8 cellular contexts compared by ENCODE assay signal in genomic region chr10:102246261-102246660, GRCh38. TPM values are rescaled to one million over a fixed set of nuclear protein-coding genes. Genes with fewer than 3 reads are reported as not detected.
DNase-seq lines count a peak whose midpoint lies in the region; ATAC-seq, FAIRE-seq and TF ChIP-seq lines count a peak whose summit lies in the region.

No MANE protein-coding gene starts in this region.

- peaks cover 58% of the 10 kb centered on the region for H3K79me2 ChIP-seq in keratinocyte (ENCODE audit: control insufficient read depth, insufficient read depth, low read length)

- TF ChIP-seq CTCF in keratinocyte (optimal IDR thresholded peaks at IDR 0.05 in 1 of 3, IDR thresholded peaks at IDR 0.05 in 1 of 3, conservative IDR thresholded peaks at IDR 0.05 in 1 of 3; ENCODE audit: extremely low read depth in 1 of 3, insufficient read depth in 2 of 3, low read length in 3 of 3) (no peak), testis (IDR thresholded peaks at IDR 0.05) (no peak)

- no peaks in the 10 kb centered on the region for H3K9me3 ChIP-seq in keratinocyte (ENCODE audit: control insufficient read depth, low read depth, low read length)
- no peaks in the 10 kb centered on the region for H3K9me3 ChIP-seq in testis

- H3K9me3 Mint-ChIP-seq in activated CD4-positive, alpha-beta T cell treated with anti-CD3 and anti-CD28 coated beads for 36 hours (ENCODE audit: low read depth) = no peaks in the 10 kb centered on the region
- no peaks in the 10 kb centered on the region for H3K9me3 Mint-ChIP-seq in activated naive CD4-positive, alpha-beta T cell treated with anti-CD3 and anti-CD28 coated beads, Interleukin-2, amount 50 U/mL, for 72 hours

- H3K4me1 ChIP-seq in keratinocyte (ENCODE audit: control insufficient read depth, extremely low read depth, insufficient read depth, low read length) (peaks cover 38% of the 10 kb centered on the region), testis (peaks cover 35% of the 10 kb centered on the region)

- H3K27me3 Mint-ChIP-seq in activated CD4-positive, alpha-beta T cell treated with anti-CD3 and anti-CD28 coated beads for 36 hours = peaks cover 13% of the 10 kb centered on the region

- H3K4me1 Mint-ChIP-seq in activated CD4-positive, alpha-beta T cell treated with anti-CD3 and anti-CD28 coated beads for 36 hours = peaks cover 39% of the 10 kb centered on the region

- peaks cover 5% of the 10 kb centered on the region for H3K9me1 ChIP-seq in keratinocyte (ENCODE audit: control insufficient read depth, extremely low read depth, insufficient read depth, low read length)

- peak overlapping the region; percentile 98 for H3K4me3 Mint-ChIP-seq in activated CD4-positive, alpha-beta T cell treated with anti-CD3 and anti-CD28 coated beads for 36 hours

- H3K27ac ChIP-seq in keratinocyte (ENCODE audit: control insufficient read depth, insufficient read depth, low read length) (peak overlapping the region; percentile 75), testis (peak overlapping the region; percentile 86 to 96)

- FAIRE-seq in keratinocyte (lab: Jason Lieb, UNC) = peak; percentile 32
- no peak for FAIRE-seq in GM19239 (lab: Jason Lieb, UNC)

- intact Hi-C loops in activated CD4-positive, alpha-beta T cell treated with anti-CD3 and anti-CD28 coated beads for 36 hours (cut with DNase I, micrococcal nuclease) = loop anchor here in 1 of 2 experiments (10.0 kb wide), 1 partner anchor 1119 kb away; the partner anchor contains the start of gene TAF5
- intact Hi-C loops in testis (cut with DNase I; ENCODE audit: low total_unique reads) = no loop called here

- no peak for TF ChIP-seq POLR2A in testis (IDR thresholded peaks at IDR 0.05)

- H3K9ac ChIP-seq in keratinocyte (ENCODE audit: control insufficient read depth, extremely low read depth, insufficient read depth, low read length) = peak overlapping the region; percentile 92

- H4K20me1 ChIP-seq in keratinocyte (ENCODE audit: control insufficient read depth, extremely low read depth, insufficient read depth, low read length) = peaks cover 15% of the 10 kb centered on the region

- dilution Hi-C loops in keratinocyte (cut with MboI; ENCODE audit: extremely low pct_ligation_motif_present, low sequenced_read_pairs) = no loop called here

- peak overlapping the region; percentile 65 to 99 (median 97) for H3K4me3 ChIP-seq in keratinocyte (ENCODE audit: control insufficient read depth in 2 of 3, extremely low read depth in 1 of 3, insufficient read depth in 2 of 3, low read depth in 1 of 3, low read length in 3 of 3)
- peak overlapping the region; percentile 71 to 95 for H3K4me3 ChIP-seq in testis

- peak overlapping the region; percentile 81 for H3K27ac Mint-ChIP-seq in activated CD4-positive, alpha-beta T cell treated with anti-CD3 and anti-CD28 coated beads for 36 hours
- H3K27ac Mint-ChIP-seq in activated naive CD4-positive, alpha-beta T cell treated with anti-CD3 and anti-CD28 coated beads, Interleukin-2, amount 50 U/mL, for 72 hours = peak overlapping the region; percentile 97

- peaks cover 21% of the 10 kb centered on the region for H3K36me3 Mint-ChIP-seq in activated CD4-positive, alpha-beta T cell treated with anti-CD3 and anti-CD28 coated beads for 36 hours (ENCODE audit: low read depth)
- H3K36me3 Mint-ChIP-seq in activated naive CD4-positive, alpha-beta T cell treated with anti-CD3 and anti-CD28 coated beads, Interleukin-2, amount 50 U/mL, for 72 hours = peaks cover 22 to 26% of the 10 kb centered on the region in 2 donors

- WGBS in testis, 2 donors = 7 to 12% methylated on average over 3 of the region's 3 CpGs

- H3K36me3 ChIP-seq in keratinocyte (ENCODE audit: control insufficient read depth in 2 of 2, extremely low read depth in 1 of 2, insufficient read depth in 2 of 2, low read length in 2 of 2) (peaks cover 0 to 2% of the 10 kb centered on the region in 2 experiments), testis (ENCODE audit: low read depth, missing control alignments) (no peaks in the 10 kb centered on the region)

- CTCF ChIA-PET in activated CD4-positive, alpha-beta T cell treated with anti-CD3 and anti-CD28 coated beads for 36 hours (lab: Charles Lee) = interaction anchor here (0.5 to 6.3 kb wide), 6 partner anchors 15 to 961 kb away, joined by 3 to 64 read pairs (median 5); no protein-coding TSS in a partner anchor

- peak overlapping the region; percentile 95 for H3K4me2 ChIP-seq in keratinocyte (ENCODE audit: control insufficient read depth, extremely low read depth, insufficient read depth, low read depth, low read length)

- POLR2A ChIA-PET in activated CD4-positive, alpha-beta T cell treated with anti-CD3 and anti-CD28 coated beads for 36 hours (lab: Charles Lee) = interaction anchor here (0.6 to 2.3 kb wide), 3 partner anchors 15 to 54 kb away, joined by 3 to 9 read pairs (median 3); no protein-coding TSS in a partner anchor

- no peak for ATAC-seq in activated CD4-positive, alpha-beta T cell treated with anti-CD3 and anti-CD28 coated beads for 36 hours
- no peak for ATAC-seq in activated naive CD4-positive, alpha-beta T cell treated with anti-CD3 and anti-CD28 coated beads, Interleukin-2, amount 50 U/mL, for 72 hours
- no peak for ATAC-seq in GM18868 (IDR thresholded peaks at IDR 0.05; ENCODE audit: unreplicated experiment)

- no peak for DNase-seq in activated CD4-positive, alpha-beta T cell treated with anti-CD3 and anti-CD28 coated beads for 36 hours
- no peak for DNase-seq in activated CD4-positive, alpha-beta T cell treated with anti-CD3 and anti-CD28 coated beads for 48 hours
- DNase-seq in activated naive CD4-positive, alpha-beta T cell treated with anti-CD3 and anti-CD28 coated beads, Interleukin-2, amount 50 U/mL, for 72 hours (ENCODE audit: low spot score in 2 of 2) = no peak
- DNase-seq in keratinocyte (ENCODE audit: low read depth, low spot score) = no peak
- no peak for DNase-seq in testis
- no peak for DNase-seq in mesenteric fat pad (ENCODE audit: low spot score)
- DNase-seq in GM19239 (ENCODE audit: insufficient read length, low spot score) = no peak

- no peak overlapping the region for H2AFZ ChIP-seq in keratinocyte (ENCODE audit: control insufficient read depth, low read length)

- H3K27me3 ChIP-seq in keratinocyte (ENCODE audit: control insufficient read depth, extremely low read depth, insufficient read depth, low read length) = peaks cover under 1% of the 10 kb centered on the region
- no peaks in the 10 kb centered on the region for H3K27me3 ChIP-seq in testis

RNA-seq across cellular contexts. Expression of gene GBF1, which starts 0.9 kb away (rescaled TPM):
- total RNA-seq in activated CD4-positive, alpha-beta T cell treated with anti-CD3 and anti-CD28 coated beads for 36 hours = 10 to 100 TPM; 33.1 to 37.5 TPM
- total RNA-seq in activated naive CD4-positive, alpha-beta T cell treated with anti-CD3 and anti-CD28 coated beads, Interleukin-2, amount 50 U/mL, for 72 hours = 10 to 100 TPM; 32.1 to 44.2 TPM
- polyA plus RNA-seq in keratinocyte (14.7 to 27.0 TPM (median 17.4 TPM) in 3 replicates), testis (ENCODE audit: insufficient read depth, low read depth, low replicate concordance) (76.4 TPM)
- polyA plus RNA-seq in keratinocyte (2011; ENCODE audit: low read depth) = 9.5 TPM
- 17.5 and 18.3 TPM in 2 replicates for polyA plus RNA-seq in keratinocyte (2011; cell fraction: cytosol; rRNA removed)
- 51.6 and 59.4 TPM in 2 replicates for polyA plus RNA-seq in keratinocyte (2011; cell fraction: nucleus; rRNA removed)
- 18.5 and 35.6 TPM in 2 replicates for polyA plus RNA-seq in keratinocyte (2012; ENCODE audit: low replicate concordance)
- polyA minus RNA-seq in keratinocyte = 46.2 to 106 TPM (median 67.6 TPM) in 3 replicates
- polyA minus RNA-seq in keratinocyte (2011; cell fraction: cytosol; rRNA and poly(A)+ RNA removed) = 27.8 TPM
- polyA minus RNA-seq in keratinocyte (2011; cell fraction: nucleus; rRNA and poly(A)+ RNA removed) = 62.0 and 97.2 TPM in 2 replicates
- total RNA-seq in testis (10 to 100 TPM; 58.2 to 72.1 TPM), mesenteric fat pad (34.9 TPM)

RNA-seq across cellular contexts. Expression of gene PITX3, which starts 4.9 kb away (rescaled TPM):
- under 1 TPM; 0.66 to 0.81 TPM for total RNA-seq in activated CD4-positive, alpha-beta T cell treated with anti-CD3 and anti-CD28 coated beads for 36 hours
- not detected for total RNA-seq in activated naive CD4-positive, alpha-beta T cell treated with anti-CD3 and anti-CD28 coated beads, Interleukin-2, amount 50 U/mL, for 72 hours
- polyA plus RNA-seq in keratinocyte (not detected in 3 replicates), testis (ENCODE audit: insufficient read depth, low read depth, low replicate concordance) (0.69 TPM)
- not detected for polyA plus RNA-seq in keratinocyte (2011; ENCODE audit: low read depth)
- not detected in 2 replicates for polyA plus RNA-seq in keratinocyte (2011; cell fraction: cytosol; rRNA removed)
- not detected in 2 replicates for polyA plus RNA-seq in keratinocyte (2011; cell fraction: nucleus; rRNA removed)
- polyA plus RNA-seq in keratinocyte (2012; ENCODE audit: low replicate concordance) = not detected in 2 replicates
- polyA minus RNA-seq in keratinocyte = not detected in 3 replicates
- not detected for polyA minus RNA-seq in keratinocyte (2011; cell fraction: cytosol; rRNA and poly(A)+ RNA removed)
- polyA minus RNA-seq in keratinocyte (2011; cell fraction: nucleus; rRNA and poly(A)+ RNA removed) = not detected in 2 replicates
- total RNA-seq in testis (under 1 TPM; 0.55 to 0.74 TPM), mesenteric fat pad (not detected)

RNA-seq across cellular contexts. Expression of gene ELOVL3, which starts 20.2 kb away (rescaled TPM):
- total RNA-seq in activated CD4-positive, alpha-beta T cell treated with anti-CD3 and anti-CD28 coated beads for 36 hours = under 1 TPM in 1 of 2 experiments, not detected in 1; 0.14 TPM
- total RNA-seq in activated naive CD4-positive, alpha-beta T cell treated with anti-CD3 and anti-CD28 coated beads, Interleukin-2, amount 50 U/mL, for 72 hours = under 1 TPM in 1 of 2 donors, not detected in 1; 0.50 TPM
- polyA plus RNA-seq in keratinocyte = 0.10 to 0.42 TPM (median 0.26 TPM) in 3 replicates
- polyA plus RNA-seq in keratinocyte (2011; ENCODE audit: low read depth) = 0.77 TPM
- polyA plus RNA-seq in keratinocyte (2011; cell fraction: cytosol; rRNA removed) = 0.06 and 0.25 TPM in 2 replicates
- 0.16 TPM in 1 of 2 replicates, not detected in the other for polyA plus RNA-seq in keratinocyte (2011; cell fraction: nucleus; rRNA removed)
- 0.08 and 1.5 TPM in 2 replicates for polyA plus RNA-seq in keratinocyte (2012; ENCODE audit: low replicate concordance)
- 0.46 TPM in 1 of 3 replicates, not detected in the others for polyA minus RNA-seq in keratinocyte
- not detected for polyA minus RNA-seq in keratinocyte (2011; cell fraction: cytosol; rRNA and poly(A)+ RNA removed)
- polyA minus RNA-seq in keratinocyte (2011; cell fraction: nucleus; rRNA and poly(A)+ RNA removed) = not detected in 2 replicates
- total RNA-seq in testis = 1 to 10 TPM; 1.5 to 2.8 TPM
- polyA plus RNA-seq in testis (ENCODE audit: insufficient read depth, low read depth, low replicate concordance) = 5.0 TPM
- 7.2 TPM for total RNA-seq in mesenteric fat pad
